10 cellular contexts compared by ENCODE assay signal in genomic region chr6:11650297-11650696, GRCh38.
A peak's percentile ranks its signal among the peaks of the same experiment; 100 is the strongest.
DNase-seq lines count a peak whose midpoint lies in the region; ATAC-seq and TF ChIP-seq lines count a peak whose summit lies in the region.
"Had no signal": no experiment of that assay in that cellular context is flagged by ENCODE, and none has a peak within 500 bp of the region (broad histone marks: within the 10 kb centered on the region; RNA-seq: fewer than 3 reads in every experiment).

No MANE protein-coding gene starts in this region.

- POLR2A ChIA-PET in A673 (lab: Charles Lee; ENCODE audit: low non-redundant PET) (no interaction called here), IMR-90 (lab: Charles Lee; ENCODE audit: unreplicated experiment) (no interaction called here)

- peaks cover 3% of the 10 kb centered on the region for H3K4me1 ChIP-seq in A673 (ENCODE audit: insufficient read depth, low read length, poor library complexity, severe bottlenecking)
- H3K4me1 ChIP-seq in IMR-90 (ENCODE audit: control insufficient read depth, insufficient read depth, low read length): peaks cover 37% of the 10 kb centered on the region

- peak; percentile 48 for ATAC-seq in IMR-90 (ENCODE audit: low read depth)

- no peak overlapping the region for H3K4me3 ChIP-seq in A673 (ENCODE audit: low read depth, low read length, poor library complexity, severe bottlenecking)
- no peak overlapping the region for H3K4me3 ChIP-seq in IMR-90 (ENCODE audit: insufficient read depth, low read depth, low read length)

- peaks cover 23% of the 10 kb centered on the region for H3K9me1 ChIP-seq in IMR-90 (ENCODE audit: insufficient read depth, low read length)

- H3K27ac ChIP-seq in A673 (ENCODE audit: low read depth, low read length, poor library complexity, severe bottlenecking) (no peak overlapping the region), IMR-90 (ENCODE audit: insufficient read depth, low read length) (peak overlapping the region; percentile 79)
- H3K27ac ChIP-seq: C4-2B had no signal

- peak overlapping the region; percentile 70 for H3K18ac ChIP-seq in IMR-90 (ENCODE audit: low read depth, low read length)

- H4K8ac ChIP-seq in IMR-90 (ENCODE audit: low read depth in 2 of 2, low read length in 2 of 2): peak overlapping the region; percentile 80 to 85

- in situ Hi-C loops in IMR-90 (cut with MboI; ENCODE audit: low sequenced_read_pairs): loop anchor here (5.0 to 10.0 kb wide), 3 partner anchors 33 to 945 kb away; no protein-coding TSS in a partner anchor

- H2BK5ac ChIP-seq in IMR-90 (ENCODE audit: low read depth, low read length, poor library complexity, severe bottlenecking): peak overlapping the region; percentile 85

- H2AK5ac ChIP-seq in IMR-90 (ENCODE audit: low read depth, low read length): peak overlapping the region; percentile 41; the same call in 1 of the 2 replicates

- H3K4me2 ChIP-seq in IMR-90 (ENCODE audit: low read depth, low read length): 0 out of 2 replicates have a peak overlapping the region, but pooled peaks have one; percentile 19

- H3K14ac ChIP-seq in IMR-90 (replicated peaks; ENCODE audit: low read depth, low read length): peak overlapping the region; percentile 86

- CTCF ChIA-PET in A673 (lab: Charles Lee): no interaction called here
- CTCF ChIA-PET in IMR-90 (lab: Yijun Ruan, JAX): no interaction called here

- peak overlapping the region; percentile 94 for H2BK20ac ChIP-seq in IMR-90 (ENCODE audit: low read depth, low read length)

- no peaks in the 10 kb centered on the region for H3K27me3 ChIP-seq in A673 (replicated peaks; ENCODE audit: insufficient read depth, low read depth, low read length, poor library complexity)
- H3K27me3 ChIP-seq in IMR-90 (ENCODE audit: control insufficient read depth, insufficient read depth, low read length): no peaks in the 10 kb centered on the region

- peak overlapping the region; percentile 76 for H3K56ac ChIP-seq in IMR-90 (ENCODE audit: extremely low read depth, insufficient read depth, low read length)

- no CpG with 5 or more reads among the region's 5 CpGs for WGBS in IMR-90 (ENCODE audit: extremely low coverage in 2 of 2, insufficient read length in 1 of 2), 2 experiments

- peak overlapping the region; percentile 9 for H2AFZ ChIP-seq in IMR-90 (replicated peaks; ENCODE audit: low read length, poor library complexity)

- no peak overlapping the region for H2AK9ac ChIP-seq in IMR-90 (replicated peaks; ENCODE audit: low read depth, low read length, poor library complexity)

- H4K5ac ChIP-seq in IMR-90 (ENCODE audit: low read depth, low read length): peak overlapping the region; percentile 51; the same call in 1 of the 2 replicates

- dilution Hi-C loops in IMR-90 (cut with HindIII; ENCODE audit: low sequenced_read_pairs, unreplicated experiment): no loop called here

- H4K91ac ChIP-seq in IMR-90 (ENCODE audit: insufficient read depth, low read depth, low read length): peak overlapping the region; percentile 97

- no peak; the same call in 1 of the 2 replicates for TF ChIP-seq RAD21 in IMR-90 (IDR thresholded peaks at IDR 0.05; ENCODE audit: low read length)

- no peak overlapping the region for H3K9ac ChIP-seq in IMR-90 (ENCODE audit: low read depth, low read length)

- H3K23ac ChIP-seq in IMR-90 (ENCODE audit: low read depth, low read length): peak overlapping the region; percentile 78; the same call in 1 of the 2 replicates

- no peaks in the 10 kb centered on the region for H4K20me1 ChIP-seq in IMR-90 (ENCODE audit: insufficient read depth, low read length)

- H3K36me3 ChIP-seq in A673 (ENCODE audit: insufficient read depth, low read length, poor library complexity, severe bottlenecking) (no peaks in the 10 kb centered on the region), IMR-90 (ENCODE audit: control insufficient read depth, insufficient read depth, low read length) (no peaks in the 10 kb centered on the region)

- H2BK15ac ChIP-seq in IMR-90 (ENCODE audit: low read depth, low read length): peak overlapping the region; percentile 86; the same call in 1 of the 3 replicates

- DNase-seq in A673 (ENCODE audit: low spot score) (peak; percentile 29), IMR-90 (peak; percentile 90), dermis blood vessel endothelial cell (peak; percentile 99), kidney glomerular epithelial cell (lab: John Stamatoyannopoulos, UW) (peak; percentile 63), epidermal melanocyte (ENCODE audit: insufficient read length, low spot score) (no peak), GM10266 (ENCODE audit: extremely low spot score) (no peak), RKO (ENCODE audit: low spot score) (no peak), HK-2 (ENCODE audit: unreplicated experiment) (no peak)
- DNase-seq: nucleus accumbens had no signal

- BruUV-seq in A673 (replicated peaks; lab: Mats Ljungman, UMichigan) (no TSS peak), IMR-90 (replicated peaks; lab: Mats Ljungman, UMichigan) (no TSS peak)

- TF ChIP-seq CTCF in A673 (conservative IDR thresholded peaks at IDR 0.05; ENCODE audit: low read depth, low read length) (no peak), IMR-90 (conservative IDR thresholded peaks at IDR 0.05; ENCODE audit: low read depth, low read length) (no peak), GM10266 (IDR thresholded peaks at IDR 0.05; ENCODE audit: control insufficient read depth, insufficient read depth, low read depth, missing control alignments) (no peak)

- peak overlapping the region; percentile 97 for H2BK120ac ChIP-seq in IMR-90 (ENCODE audit: low read depth, low read length)

- no peak for TF ChIP-seq POLR2A in IMR-90 (IDR thresholded peaks at IDR 0.05; ENCODE audit: low read depth, low read length)

- intact Hi-C loops in A673 (cut with micrococcal nuclease; ENCODE audit: unreplicated experiment): loop anchor here (5.0 to 10.0 kb wide), 3 partner anchors 63 to 637 kb away; no protein-coding TSS in a partner anchor
- intact Hi-C loops in IMR-90 (cut with micrococcal nuclease): loop anchor here (10.0 kb wide), 2 partner anchors 745 to 1245 kb away; no protein-coding TSS in a partner anchor

- H3K4ac ChIP-seq in IMR-90 (ENCODE audit: low read depth, low read length): peak overlapping the region; percentile 91

- H3K9me3 ChIP-seq in A673 (ENCODE audit: low read depth, low read length, poor library complexity, severe bottlenecking) (no peaks in the 10 kb centered on the region), IMR-90 (ENCODE audit: control insufficient read depth, insufficient read depth, low read length) (no peaks in the 10 kb centered on the region)

- peaks cover 0 to 13% of the 10 kb centered on the region in 2 experiments; a peak in 2 of 4 replicates for H3K79me1 ChIP-seq in IMR-90 (ENCODE audit: low read depth in 1 of 2, low read length in 2 of 2)

TF ChIP-seq in IMR-90, 13 proteins besides CTCF, POLR2A, EP300 and RAD21:
- 0 out of 2 replicates have a peak, but pooled peaks have one; percentile 12 for TF ChIP-seq MAZ (IDR thresholded peaks at IDR 0.05; ENCODE audit: borderline replicate concordance, low read depth, low read length)
- no peak for TF ChIP-seq MAFK (IDR thresholded peaks at IDR 0.05; ENCODE audit: low read depth, low read length)
- TF ChIP-seq RCOR1 (IDR thresholded peaks at IDR 0.05; ENCODE audit: insufficient replicate concordance, low read length): peak; percentile 15
- TF ChIP-seq CHD1 (IDR thresholded peaks at IDR 0.05; ENCODE audit: low read depth, low read length): no peak
- TF ChIP-seq BHLHE40 (IDR thresholded peaks at IDR 0.05; ENCODE audit: low read depth, low read length): no peak
- TF ChIP-seq FOS (IDR thresholded peaks at IDR 0.05; ENCODE audit: low read depth, low read length): peak; percentile 41; the same call in 1 of the 2 replicates

Comparison
In these comparisons a context has a peak if more than half of its experiments do, and no peak if none do; other contexts are left out.
1. DNase-seq: peak in A673 (single experiment), IMR-90 (single experiment), dermis blood vessel endothelial cell (single experiment) and kidney glomerular epithelial cell (single experiment); none in epidermal melanocyte (single experiment), GM10266 (single experiment), RKO (single experiment) and HK-2 (single experiment).